In the genomic region with DNA sequence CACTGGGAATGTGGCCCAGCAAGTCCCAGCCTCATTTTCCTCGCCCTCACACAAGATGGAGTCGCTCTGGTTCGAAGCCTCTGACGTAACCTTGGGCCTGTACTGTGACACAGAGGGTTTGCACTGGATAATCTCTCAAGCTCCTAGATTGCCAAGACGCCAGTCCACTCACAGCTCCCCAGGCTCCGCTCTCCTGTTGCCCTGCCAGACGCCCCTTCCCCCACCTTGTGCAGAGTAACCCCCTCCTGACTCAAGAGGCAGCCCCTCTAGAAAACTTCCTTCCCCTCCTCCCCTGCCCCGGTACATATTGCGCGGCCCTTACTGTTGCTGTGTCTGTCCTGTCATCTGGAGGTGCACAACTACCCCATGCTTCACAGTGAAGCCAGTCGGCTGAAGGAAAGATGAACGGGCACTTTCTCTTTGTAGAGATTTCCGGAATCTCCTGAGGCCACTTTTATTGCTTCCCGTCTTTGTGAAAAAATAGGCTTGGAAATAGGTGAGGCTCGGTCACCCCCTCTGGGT, we compare ENCODE assay signal across 8 cellular contexts. TPM values are rescaled to one million over a fixed set of nuclear protein-coding genes. Genes with fewer than 3 reads are reported as not detected.
A peak's percentile ranks its signal among the peaks of the same experiment; 100 is the strongest.
DNase-seq lines count a peak whose midpoint lies in the region; ATAC-seq and TF ChIP-seq lines count a peak whose summit lies in the region.

No MANE protein-coding gene starts in this region.

- no peaks in the 10 kb centered on the region for H3K36me3 Mint-ChIP-seq in activated B cell treated with CpG ODN at 0.5 μM for 24 hours (ENCODE audit: low read depth)

- H3K4me3 ChIP-seq in GM12865 (ENCODE audit: low read depth, low read length): peak overlapping the region; percentile 21
- H3K4me3 ChIP-seq in heart right ventricle: peak overlapping the region; percentile 41 to 89 (median 66)
- H3K4me3 ChIP-seq in WERI-Rb-1 (ENCODE audit: low read depth, low read length): no peak overlapping the region

- peaks cover 15% of the 10 kb centered on the region for H3K4me1 Mint-ChIP-seq in activated B cell treated with CpG ODN at 0.5 μM for 24 hours

- POLR2A ChIA-PET in activated B cell treated with CpG ODN at 0.5 μM for 24 hours (lab: Charles Lee): no interaction called here

- no peak for DNase-seq in GM12865 (ENCODE audit: low read depth)
- DNase-seq in activated B cell treated with CpG ODN at 0.5 μM for 24 hours: no peak
- no peak for DNase-seq in heart right ventricle
- peak; percentile 37 for DNase-seq in renal cortical epithelial cell (ENCODE audit: low read depth)
- DNase-seq in WERI-Rb-1: no peak
- no peak for DNase-seq in DMS114 treated with DMSO at 0.1 percent for 48 hours (lab: John Stamatoyannopoulos, UW; ENCODE audit: unreplicated experiment)

- H3K4me3 Mint-ChIP-seq in activated B cell treated with CpG ODN at 0.5 μM for 24 hours: peak overlapping the region; percentile 63

- H3K4me1 ChIP-seq in heart right ventricle: peaks cover 5 to 29% (median 17%) of the 10 kb centered on the region in 9 donors

- CTCF ChIA-PET in activated B cell treated with CpG ODN at 0.5 μM for 24 hours (lab: Charles Lee): no interaction called here

- H3K27me3 ChIP-seq in heart right ventricle (peaks cover 0 to 45% (median 0%) of the 10 kb centered on the region in 7 donors), WERI-Rb-1 (ENCODE audit: insufficient read depth, low read depth, severe bottlenecking) (no peaks in the 10 kb centered on the region)

- ATAC-seq in activated B cell treated with CpG ODN at 0.5 μM for 24 hours (ENCODE audit: low read depth) (no peak), heart right ventricle (peak in 7 of 8 donors; percentile 18 to 51 (median 34)), HG02973 (IDR thresholded peaks at IDR 0.05; ENCODE audit: unreplicated experiment) (no peak), GM21576 (IDR thresholded peaks at IDR 0.05; ENCODE audit: unreplicated experiment) (no peak)

- WGBS in heart right ventricle, 2 donors: 26 to 33% methylated on average over 15 of the region's 15 CpGs

- intact Hi-C loops in activated B cell treated with CpG ODN at 0.5 μM for 24 hours (cut with micrococcal nuclease) (no loop called here), heart right ventricle (cut with DNase I) (no loop called here)

- no peak overlapping the region for H3K27ac Mint-ChIP-seq in activated B cell treated with CpG ODN at 0.5 μM for 24 hours

- H3K27me3 Mint-ChIP-seq in activated B cell treated with CpG ODN at 0.5 μM for 24 hours: peaks cover 36% of the 10 kb centered on the region

- H3K9me3 Mint-ChIP-seq in activated B cell treated with CpG ODN at 0.5 μM for 24 hours: no peaks in the 10 kb centered on the region

- H3K27ac ChIP-seq in heart right ventricle (peak overlapping the region; percentile 76 to 96 (median 88)), WERI-Rb-1 (no peak overlapping the region)

- TF ChIP-seq CTCF in GM12865 (IDR thresholded peaks at IDR 0.05; ENCODE audit: insufficient read depth, low read depth, low read length, missing control alignments) (no peak), activated B cell treated with CpG ODN at 0.5 μM for 24 hours (IDR thresholded peaks at IDR 0.05) (no peak), heart right ventricle (IDR thresholded peaks at IDR 0.05) (no peak), WERI-Rb-1 (IDR thresholded peaks at IDR 0.05; ENCODE audit: low read depth, low read length) (no peak)

- H3K36me3 ChIP-seq in heart right ventricle (peaks cover 0 to 5% (median 0%) of the 10 kb centered on the region in 9 donors), WERI-Rb-1 (no peaks in the 10 kb centered on the region)

- no peaks in the 10 kb centered on the region for H3K9me3 ChIP-seq in heart right ventricle
- no peaks in the 10 kb centered on the region for H3K9me3 ChIP-seq in WERI-Rb-1 (ENCODE audit: severe bottlenecking)

RNA-seq across cellular contexts. Expression of gene KIAA1614, which starts 1.0 kb away (rescaled TPM):
- total RNA-seq in activated B cell treated with CpG ODN at 0.5 μM for 24 hours (0.07 and 0.38 TPM in 2 replicates), heart right ventricle (10 to 100 TPM in 1 of 10 donors, 1 to 10 TPM in 9; 4.7 to 13.6 (median 6.4) TPM), renal cortical epithelial cell (5.9 and 10.7 TPM in 2 replicates)
- polyA plus RNA-seq in heart right ventricle: 1 to 10 TPM; 5.0 to 7.3 TPM

Comparison
In these comparisons a context has a peak if more than half of its experiments do, and no peak if none do; other contexts are left out.
1. ATAC-seq: peak in heart right ventricle (7 of 8); none in activated B cell treated with CpG ODN at 0.5 μM for 24 hours (single experiment), HG02973 (single experiment) and GM21576 (single experiment).